Comparison of ENCODE assay signal across 1 cellular context in genomic region chr15:57553526-57553925, GRCh38.
TF ChIP-seq lines count a peak whose summit lies in the region.

No MANE protein-coding gene starts in this region.

TF ChIP-seq in liver, 16 proteins besides CTCF, POLR2A, EP300 and RAD21 (continued from another document):
- TF ChIP-seq ZBTB33 (IDR thresholded peaks at IDR 0.05) (no peak), EGR1 (IDR thresholded peaks at IDR 0.05; ENCODE audit: low read depth in 2 of 2) (no peak), GABPA (IDR thresholded peaks at IDR 0.05 in 1 of 2, conservative IDR thresholded peaks at IDR 0.05 in 1 of 2) (no peak), FOXA1 (IDR thresholded peaks at IDR 0.05) (no peak), HNF4G (IDR thresholded peaks at IDR 0.05) (no peak)
